18 cellular contexts compared by ENCODE assay signal in the genomic region with DNA sequence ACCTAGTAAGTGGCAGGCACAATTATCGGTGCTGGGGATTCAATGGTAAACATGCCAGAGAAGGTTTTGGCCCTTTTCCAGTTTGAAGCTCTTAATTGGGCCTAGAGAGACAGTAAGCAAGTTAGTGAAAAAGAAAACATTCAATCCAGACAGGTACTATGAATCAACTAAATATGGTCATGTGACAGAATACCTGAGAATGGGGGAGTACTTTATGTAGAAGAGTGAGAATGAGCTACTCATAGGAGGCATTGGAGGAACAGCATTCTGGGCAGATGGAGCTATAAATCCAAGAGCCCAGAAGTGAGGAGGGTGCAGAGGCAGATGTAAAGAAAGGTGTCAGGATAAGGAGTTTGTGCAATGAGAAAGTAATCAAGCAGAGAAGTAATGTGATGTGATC.
DNase-seq lines count a peak whose midpoint lies in the region; ATAC-seq and TF ChIP-seq lines count a peak whose summit lies in the region.
"Had no signal": no experiment of that assay in that cellular context is flagged by ENCODE, and none has a peak within 500 bp of the region (broad histone marks: within the 10 kb centered on the region; RNA-seq: fewer than 3 reads in every experiment).

No MANE protein-coding gene starts in this region.

- H3K36me3 Mint-ChIP-seq in activated naive CD8-positive, alpha-beta T cell treated with anti-CD3 and anti-CD28 coated beads, Interleukin-2, amount 10 ng/mL, durations not matched to agents 7 days and 5 days, result no peaks in the 10 kb centered on the region
- no peaks in the 10 kb centered on the region for H3K36me3 Mint-ChIP-seq in osteocyte (ENCODE audit: unreplicated experiment)
- H3K36me3 Mint-ChIP-seq: IgD-negative memory B cell had no signal

- ATAC-seq in activated naive CD8-positive, alpha-beta T cell treated with anti-CD3 and anti-CD28 coated beads, Interleukin-2, amount 10 ng/mL, durations not matched to agents 7 days and 5 days (ENCODE audit: low read depth), result no peak
- ATAC-seq in heart left ventricle, result no peak

- H3K4me3 ChIP-seq in heart left ventricle, result no peak overlapping the region
- H3K4me3 ChIP-seq: smooth muscle cell, tibial nerve had no signal

- H3K27ac Mint-ChIP-seq in activated naive CD8-positive, alpha-beta T cell treated with anti-CD3 and anti-CD28 coated beads, Interleukin-2, amount 10 ng/mL, durations not matched to agents 7 days and 5 days, result no peak overlapping the region
- no peak overlapping the region for H3K27ac Mint-ChIP-seq in osteocyte (ENCODE audit: unreplicated experiment)
- H3K27ac Mint-ChIP-seq: activated B cell treated with CpG ODN at 0.5 μM for 24 hours, endodermal cell, IgD-negative memory B cell, progenitor cell of endocrine pancreas had no signal

- no peaks in the 10 kb centered on the region for H3K9me3 Mint-ChIP-seq in activated naive CD8-positive, alpha-beta T cell treated with anti-CD3 and anti-CD28 coated beads, Interleukin-2, amount 10 ng/mL, durations not matched to agents 7 days and 5 days
- H3K9me3 Mint-ChIP-seq in osteocyte (ENCODE audit: unreplicated experiment), result peaks cover 13% of the 10 kb centered on the region
- H3K9me3 Mint-ChIP-seq: endodermal cell had no signal

- no peaks in the 10 kb centered on the region for H3K27me3 ChIP-seq in heart left ventricle
- H3K27me3 ChIP-seq: tibial nerve had no signal

- WGBS in heart left ventricle, 4 donors, result 92 to 98% (median 95%) methylated on average over 1 of the region's 1 CpG

- H3K9me3 ChIP-seq in heart left ventricle, result no peaks in the 10 kb centered on the region
- H3K9me3 ChIP-seq: tibial nerve had no signal

- H3K27ac ChIP-seq in heart left ventricle, result no peak overlapping the region
- H3K27ac ChIP-seq: C4-2B, RWPE1, tibial nerve had no signal

- H3K4me3 Mint-ChIP-seq in activated naive CD8-positive, alpha-beta T cell treated with anti-CD3 and anti-CD28 coated beads, Interleukin-2, amount 10 ng/mL, durations not matched to agents 7 days and 5 days, result peak overlapping the region; percentile 3
- no peak overlapping the region for H3K4me3 Mint-ChIP-seq in osteocyte (ENCODE audit: unreplicated experiment)
- H3K4me3 Mint-ChIP-seq: activated B cell treated with CpG ODN at 0.5 μM for 24 hours, endodermal cell had no signal

- intact Hi-C loops in heart left ventricle (cut with DNase I), result no loop called here

- peaks cover 2% of the 10 kb centered on the region for H3K27me3 Mint-ChIP-seq in activated naive CD8-positive, alpha-beta T cell treated with anti-CD3 and anti-CD28 coated beads, Interleukin-2, amount 10 ng/mL, durations not matched to agents 7 days and 5 days
- H3K27me3 Mint-ChIP-seq in osteocyte (ENCODE audit: unreplicated experiment), result no peaks in the 10 kb centered on the region
- H3K27me3 Mint-ChIP-seq: activated B cell treated with CpG ODN at 0.5 μM for 24 hours, IgD-negative memory B cell, progenitor cell of endocrine pancreas had no signal

- TF ChIP-seq CTCF in heart left ventricle (IDR thresholded peaks at IDR 0.05) (no peak), osteocyte (IDR thresholded peaks at IDR 0.05) (no peak)

- no peak for TF ChIP-seq POLR2A in heart left ventricle (IDR thresholded peaks at IDR 0.05)

- H3K36me3 ChIP-seq in heart left ventricle, result no peaks in the 10 kb centered on the region
- H3K36me3 ChIP-seq: tibial nerve had no signal

- POLR2A ChIA-PET in activated naive CD8-positive, alpha-beta T cell treated with anti-CD3 and anti-CD28 coated beads, Interleukin-2, amount 10 ng/mL, durations not matched to agents 7 days and 5 days (lab: Charles Lee), result no interaction called here

- H3K4me1 ChIP-seq in heart left ventricle, result no peaks in the 10 kb centered on the region

- H3K4me1 Mint-ChIP-seq in activated naive CD8-positive, alpha-beta T cell treated with anti-CD3 and anti-CD28 coated beads, Interleukin-2, amount 10 ng/mL, durations not matched to agents 7 days and 5 days, result peaks cover 9% of the 10 kb centered on the region
- peaks cover 17% of the 10 kb centered on the region for H3K4me1 Mint-ChIP-seq in osteocyte (ENCODE audit: unreplicated experiment)

- DNase-seq in DMS79 treated with DMSO at 0.1 percent for 48 hours (lab: John Stamatoyannopoulos, UW), result peak; percentile 8
- no peak for DNase-seq in DMS79 (lab: John Stamatoyannopoulos, UW)
- peak; percentile 8 for DNase-seq in DMS53 treated with DMSO at 0.1 percent for 48 hours (lab: John Stamatoyannopoulos, UW; ENCODE audit: unreplicated experiment)
- peak; percentile 4 for DNase-seq in NCI-H2029 (lab: John Stamatoyannopoulos, UW)
- no peak for DNase-seq in activated naive CD8-positive, alpha-beta T cell treated with anti-CD3 and anti-CD28 coated beads, Interleukin-2, amount 10 ng/mL, durations not matched to agents 7 days and 5 days
- no peak for DNase-seq in activated effector memory CD4-positive, alpha-beta T cell treated with anti-CD3 and anti-CD28 coated beads, Interleukin-2, amount 50 U/mL, for 16 hours
- no peak for DNase-seq in heart left ventricle
- no peak for DNase-seq in osteocyte (ENCODE audit: extremely low spot score, unreplicated experiment)
- DNase-seq: 8988T, activated B cell treated with CpG ODN at 0.5 μM for 24 hours, endodermal cell, NCI-H1048 had no signal

Comparison
In these comparisons a context has a peak if more than half of its experiments do, and no peak if none do; other contexts are left out.
1. DNase-seq: peak in DMS79 treated with DMSO at 0.1 percent for 48 hours (single experiment), DMS53 treated with DMSO at 0.1 percent for 48 hours (single experiment) and NCI-H2029 (single experiment); none in DMS79 (single experiment), activated naive CD8-positive, alpha-beta T cell treated with anti-CD3 and anti-CD28 coated beads, Interleukin-2, amount 10 ng/mL, durations not matched to agents 7 days and 5 days (single experiment), activated effector memory CD4-positive, alpha-beta T cell treated with anti-CD3 and anti-CD28 coated beads, Interleukin-2, amount 50 U/mL, for 16 hours (single experiment), heart left ventricle (0 of 5) and osteocyte (single experiment).